In genomic region chr2:207103132-207103531, GRCh38 we compare ENCODE assay signal across 19 cellular contexts.
A peak's percentile ranks its signal among the peaks of the same experiment; 100 is the strongest.
DNase-seq lines count a peak whose midpoint lies in the region; ATAC-seq, FAIRE-seq and TF ChIP-seq lines count a peak whose summit lies in the region.
"Had no signal": no experiment of that assay in that cellular context is flagged by ENCODE, and none has a peak within 500 bp of the region (broad histone marks: within the 10 kb centered on the region; RNA-seq: fewer than 3 reads in every experiment).

No MANE protein-coding gene starts in this region.

- peaks cover 16% of the 10 kb centered on the region for H3K27me3 Mint-ChIP-seq in glutamatergic neuron (ENCODE audit: unreplicated experiment)
- H3K27me3 Mint-ChIP-seq: B cell had no signal

- H3K27ac Mint-ChIP-seq in glutamatergic neuron (ENCODE audit: unreplicated experiment), result peak overlapping the region; percentile 39
- H3K27ac Mint-ChIP-seq: B cell had no signal

- WGBS in HepG2 (ENCODE audit: low lambda C conversion rate), result 86% methylated on average over 2 of the region's 2 CpGs
- WGBS in right lobe of liver (ENCODE audit: insufficient coverage, low coverage, low lambda C conversion rate, missing lambda C conversion rate), result 95% methylated on average over 2 of the region's 2 CpGs
- WGBS in GM12878 (ENCODE audit: insufficient coverage, insufficient replicate concordance, low lambda C conversion rate, missing lambda C conversion rate), result 49% methylated on average over 2 of the region's 2 CpGs

- H3K36me3 ChIP-seq in HepG2 (replicated peaks in 1 of 2; ENCODE audit: control insufficient read depth in 1 of 2, insufficient read depth in 2 of 2, low read length in 2 of 2) (no peaks in the 10 kb centered on the region; a peak in 1 of 5 replicates), right lobe of liver (no peaks in the 10 kb centered on the region), GM12878 (ENCODE audit: control insufficient read depth in 2 of 2, insufficient read depth in 2 of 2, low read length in 1 of 2) (no peaks in the 10 kb centered on the region; a peak in 1 of 4 replicates)

- H3K9me3 ChIP-seq in HepG2 (ENCODE audit: low read length) (no peaks in the 10 kb centered on the region), right lobe of liver (no peaks in the 10 kb centered on the region), GM12878 (replicated peaks; ENCODE audit: control insufficient read depth, insufficient read depth, low read length) (no peaks in the 10 kb centered on the region)

- H3K4me1 Mint-ChIP-seq in glutamatergic neuron (ENCODE audit: low read depth, unreplicated experiment), result peaks cover 56% of the 10 kb centered on the region

- SMC1A ChIA-PET in GM12878 (lab: Charles Lee; ENCODE audit: uncharacterized antibody, unreplicated experiment), result interaction anchor here (0.7 to 1.4 kb wide), 4 partner anchors 8 to 63 kb away, joined by 3 to 5 read pairs (median 4); no protein-coding TSS in a partner anchor

- H3K79me2 ChIP-seq in HepG2 (ENCODE audit: insufficient read depth, low read length), result no peaks in the 10 kb centered on the region
- H3K79me2 ChIP-seq in GM12878 (ENCODE audit: control insufficient read depth, insufficient read depth, low read length), result no peaks in the 10 kb centered on the region

- no peak overlapping the region for H3K4me3 ChIP-seq in HepG2 (replicated peaks in 1 of 3; ENCODE audit: insufficient read depth in 1 of 3, low read depth in 2 of 3, low read length in 3 of 3)
- no peak overlapping the region for H3K4me3 ChIP-seq in right lobe of liver
- H3K4me3 ChIP-seq in GM12878, result no peak overlapping the region

- intact Hi-C loops in HepG2 (cut with micrococcal nuclease; ENCODE audit: unreplicated experiment), result no loop called here
- intact Hi-C loops in right lobe of liver (cut with DNase I), result no loop called here
- intact Hi-C loops in GM12878 (cut with micrococcal nuclease; ENCODE audit: unreplicated experiment), result no loop called here

- no peak overlapping the region for H2AFZ ChIP-seq in HepG2 (ENCODE audit: low read length)
- no peak overlapping the region for H2AFZ ChIP-seq in GM12878 (ENCODE audit: control insufficient read depth, low read depth, low read length)

- DNase-seq in HepG2 (ENCODE audit: low spot score) (no peak), right lobe of liver (no peak), GM12878 (ENCODE audit: low read depth, low spot score) (no peak), glutamatergic neuron (no peak), HEK293T (ENCODE audit: extremely low spot score) (no peak), SK-N-DZ (ENCODE audit: low spot score) (no peak), Kasumi-1 (lab: John Stamatoyannopoulos, UW) (no peak)
- DNase-seq: 8988T, DMS 273 treated with DMSO at 0.1 percent for 48 hours, DND-41, GDM1, MM.1S, NCI-H1092 treated with DMSO at 0.1 percent for 48 hours, NCI-H2081 treated with DMSO at 0.1 percent for 48 hours, NCI-H748 treated with DMSO at 0.1 percent for 48 hours, SHP77 had no signal

- CTCF ChIA-PET in HepG2 (lab: Yijun Ruan, JAX; ENCODE audit: low intra/inter-chr PET ratio, low total read pairs), result no interaction called here
- CTCF ChIA-PET in GM12878 (lab: Yijun Ruan, JAX), result interaction anchor here (1.1 kb wide), 1 partner anchor 39 kb away, joined by 4 read pairs; no protein-coding TSS in a partner anchor
- CTCF ChIA-PET in HEK293T (lab: Yijun Ruan, JAX), result no interaction called here

- H3K4me3 Mint-ChIP-seq in glutamatergic neuron (ENCODE audit: unreplicated experiment), result no peak overlapping the region
- H3K4me3 Mint-ChIP-seq: B cell had no signal

- H4K20me1 ChIP-seq in HepG2 (ENCODE audit: insufficient read depth, low read length) (no peaks in the 10 kb centered on the region), GM12878 (ENCODE audit: control insufficient read depth, insufficient read depth) (no peaks in the 10 kb centered on the region)

- H3K27ac ChIP-seq in HepG2 (ENCODE audit: extremely low read length, insufficient read depth, low read length) (no peak overlapping the region), right lobe of liver (no peak overlapping the region), GM12878 (ENCODE audit: control insufficient read depth, insufficient read depth) (no peak overlapping the region)

- H3K4me2 ChIP-seq in HepG2 (ENCODE audit: low read depth, low read length) (no peak overlapping the region), GM12878 (ENCODE audit: control insufficient read depth, insufficient read depth) (no peak overlapping the region)

- H3K36me3 Mint-ChIP-seq in glutamatergic neuron (ENCODE audit: unreplicated experiment), result peaks cover 17% of the 10 kb centered on the region

- no peaks in the 10 kb centered on the region for H3K27me3 ChIP-seq in HepG2 (ENCODE audit: control insufficient read depth in 1 of 2, insufficient read depth in 2 of 2, low read length in 2 of 2)
- no peaks in the 10 kb centered on the region for H3K27me3 ChIP-seq in right lobe of liver
- no peaks in the 10 kb centered on the region for H3K27me3 ChIP-seq in GM12878 (replicated peaks in 1 of 2; ENCODE audit: control insufficient read depth in 2 of 2, insufficient read depth in 2 of 2, low read length in 1 of 2)

- BruUV-seq in HepG2 (replicated peaks; lab: Mats Ljungman, UMichigan), result no TSS peak
- BruUV-seq in GM12878 (replicated peaks; lab: Mats Ljungman, UMichigan), result no TSS peak

- peaks cover 47% of the 10 kb centered on the region for H3K9me3 Mint-ChIP-seq in glutamatergic neuron (ENCODE audit: unreplicated experiment)

- TF ChIP-seq CTCF in HepG2 (CRISPR knock-in tag; IDR thresholded peaks at IDR 0.05), result no peak
- TF ChIP-seq CTCF in right lobe of liver (IDR thresholded peaks at IDR 0.05), result no peak
- no peak for TF ChIP-seq CTCF in GM12878 (IDR thresholded peaks at IDR 0.05 in 2 of 3, conservative IDR thresholded peaks at IDR 0.05 in 1 of 3; ENCODE audit: control insufficient read depth in 2 of 3, extremely low read depth in 1 of 3, insufficient read depth in 1 of 3, low read depth in 3 of 3, low read length in 3 of 3)
- peak; percentile 18 for TF ChIP-seq CTCF in glutamatergic neuron (IDR thresholded peaks at IDR 0.05; ENCODE audit: partially characterized antibody, unreplicated experiment)

- in situ Hi-C loops in HepG2 (cut with HindIII; ENCODE audit: extremely low pct_ligation_motif_present, low pct_unique_long_range_greater_than_20kb) (no loop called here), GM12878 (cut with MboI) (no loop called here)

- no peak for TF ChIP-seq RAD21 in HepG2 (CRISPR knock-in tag; IDR thresholded peaks at IDR 0.05)
- no peak for TF ChIP-seq RAD21 in GM12878 (IDR thresholded peaks at IDR 0.05; ENCODE audit: insufficient read depth, low read depth, low read length)

- POLR2A ChIA-PET in HepG2 (lab: Yijun Ruan, JAX) (no interaction called here), GM12878 (lab: Charles Lee) (interaction anchor here (0.5 kb wide), 1 partner anchor 61 kb away, joined by 9 read pairs; no protein-coding TSS in a partner anchor), HEK293T (lab: Yijun Ruan, JAX) (interaction anchor here (1.0 kb wide), 1 partner anchor 63 kb away, joined by 4 read pairs; the partner anchor contains the start of gene KLF7)

- RAD21 ChIA-PET in GM12878 (lab: Charles Lee; ENCODE audit: unreplicated experiment), result interaction anchor here (1.4 kb wide), 1 partner anchor 64 kb away, joined by 3 read pairs; no protein-coding TSS in a partner anchor

- H3K4me1 ChIP-seq in HepG2 (ENCODE audit: insufficient read depth, low read length) (no peaks in the 10 kb centered on the region; the same call in 1 of the 2 replicates), right lobe of liver (no peaks in the 10 kb centered on the region), GM12878 (ENCODE audit: control insufficient read depth, insufficient read depth, low read length) (no peaks in the 10 kb centered on the region)

- TF ChIP-seq POLR2A in HepG2 (IDR thresholded peaks at IDR 0.05; ENCODE audit: insufficient read depth in 1 of 2, low read depth in 2 of 2, low read length in 2 of 2) (no peak), right lobe of liver (IDR thresholded peaks at IDR 0.05) (no peak), GM12878 (IDR thresholded peaks at IDR 0.05; ENCODE audit: low read depth, low read length) (no peak)

- TF ChIP-seq EP300 in HepG2 (IDR thresholded peaks at IDR 0.05; ENCODE audit: low read depth in 2 of 2, low read length in 2 of 2), result no peak
- no peak for TF ChIP-seq EP300 in HepG2 (CRISPR knock-in tag; IDR thresholded peaks at IDR 0.05; ENCODE audit: borderline replicate concordance)
- TF ChIP-seq EP300 in GM12878 (IDR thresholded peaks at IDR 0.05; ENCODE audit: borderline replicate concordance in 1 of 2, control insufficient read depth in 1 of 2, low read depth in 2 of 2, low read length in 2 of 2), result no peak

- H3K9ac ChIP-seq in HepG2 (ENCODE audit: insufficient read depth, low read depth, low read length) (no peak overlapping the region), GM12878 (ENCODE audit: control insufficient read depth, insufficient read depth, low read length) (no peak overlapping the region)

- ATAC-seq in HepG2 (no peak), right lobe of liver (no peak), GM12878 (no peak), GM19395 (IDR thresholded peaks at IDR 0.05; ENCODE audit: unreplicated experiment) (no peak)

- FAIRE-seq in HepG2 (lab: Jason Lieb, UNC) (no peak), GM12878 (lab: Jason Lieb, UNC) (no peak)
- FAIRE-seq: RCC 7860 had no signal

TF ChIP-seq in HepG2, 621 proteins besides CTCF, POLR2A, EP300 and RAD21:
- TF ChIP-seq RBM39 (IDR thresholded peaks at IDR 0.05; ENCODE audit: low read depth, low read length, poor library complexity, severe bottlenecking) (no peak), BCL6 (CRISPR knock-in tag; IDR thresholded peaks at IDR 0.05) (peak; percentile 67)

TF ChIP-seq in GM12878, 131 proteins besides CTCF, POLR2A, EP300 and RAD21:
- TF ChIP-seq RUNX3 (IDR thresholded peaks at IDR 0.05; ENCODE audit: low read length) (no peak), YY1 (IDR thresholded peaks at IDR 0.05; ENCODE audit: low read depth, low read length) (peak; percentile 61; the same call in 1 of the 2 replicates), SMARCA5 (IDR thresholded peaks at IDR 0.05) (no peak), RB1 (IDR thresholded peaks at IDR 0.05; ENCODE audit: borderline replicate concordance) (no peak)

TF ChIP-seq in HEK293T, 16 proteins besides CTCF, POLR2A, EP300 and RAD21:
- TF ChIP-seq FOXA1 (IDR thresholded peaks at IDR 0.05), result no peak
TF ChIP-seq in HEK293T: peak in this region for 0.

Comparison
In these comparisons a context has a peak if more than half of its experiments do, and no peak if none do; other contexts are left out.
1. Of the 75 proteins assayed by ChIP-seq in both HepG2 and GM12878: peak only in HepG2: none; only in GM12878: YY1; in both: none; in neither: 74.